Comparison of ENCODE assay signal across 8 cellular contexts in genomic region chr19:39446365-39447084, GRCh38. TPM values are rescaled to one million over a fixed set of nuclear protein-coding genes. Genes with fewer than 3 reads are reported as not detected.
A peak's percentile ranks its signal among the peaks of the same experiment; 100 is the strongest.
DNase-seq lines count a peak whose midpoint lies in the region; ATAC-seq and TF ChIP-seq lines count a peak whose summit lies in the region.

No MANE protein-coding gene starts in this region.

- H3K4me3 ChIP-seq in HEK293 (ENCODE audit: low read depth, low read length) (peak overlapping the region; percentile 57), right cardiac atrium (ENCODE audit: low read length) (peak overlapping the region; percentile 91), skin epidermis (peak overlapping the region; percentile 64 to 98 (median 85))

- no peak for ATAC-seq in activated B cell treated with CpG ODN at 0.5 μM for 24 hours (ENCODE audit: low read depth)
- no peak for ATAC-seq in right cardiac atrium
- no peak for ATAC-seq in HG03469 (IDR thresholded peaks at IDR 0.05; ENCODE audit: unreplicated experiment)
- ATAC-seq in GM19452 (IDR thresholded peaks at IDR 0.05; ENCODE audit: unreplicated experiment) = no peak

- CTCF ChIA-PET in HEK293 (lab: Yijun Ruan, JAX) (interaction anchor here (0.6 to 3.5 kb wide), 7 partner anchors 24 to 461 kb away, joined by 3 to 12 read pairs (median 8); partner anchors contain the start of gene EID2B), activated B cell treated with CpG ODN at 0.5 μM for 24 hours (lab: Charles Lee) (interaction anchor here (1.0 kb wide), 1 partner anchor 88 kb away, joined by 3 read pairs; no protein-coding TSS in a partner anchor)

- H3K4me3 Mint-ChIP-seq in activated B cell treated with CpG ODN at 0.5 μM for 24 hours = peak overlapping the region; percentile 96

- POLR2A ChIA-PET in HEK293 (lab: Yijun Ruan, JAX) = interaction anchor here (0.6 to 8.1 kb wide), 6 partner anchors 11 to 387 kb away, joined by 3 to 199 read pairs (median 10); partner anchors contain the start of genes DYRK1B, EID2B and RPS16
- POLR2A ChIA-PET in activated B cell treated with CpG ODN at 0.5 μM for 24 hours (lab: Charles Lee) = interaction anchor here (0.5 to 7.4 kb wide), 9 partner anchors 9 to 710 kb away, joined by 3 to 185 read pairs (median 4); partner anchors contain the start of genes RPS16, TIMM50 and ZFP36

- DNase-seq in activated B cell treated with CpG ODN at 0.5 μM for 24 hours = no peak
- peak in 1 of 3 donors; percentile 9 for DNase-seq in right cardiac atrium
- DNase-seq in AG20443 (ENCODE audit: low spot score) = no peak
- DNase-seq in NCI-H446 treated with DMSO at 0.1 percent for 48 hours (lab: John Stamatoyannopoulos, UW) = no peak

- intact Hi-C loops in activated B cell treated with CpG ODN at 0.5 μM for 24 hours (cut with micrococcal nuclease) (loop anchor here (5.0 to 10.0 kb wide), 3 partner anchors 386 to 1132 kb away; partner anchors contain the start of genes DYRK1B, KCNK6, MRPS12 and SARS2), right cardiac atrium (cut with DNase I) (loop anchor here in 2 of 4 donors (10.0 kb wide), 1 partner anchor 88 kb away; the partner anchor contains the start of gene EID2B (in 2 of the 2))

- no peaks in the 10 kb centered on the region for H3K9me3 Mint-ChIP-seq in activated B cell treated with CpG ODN at 0.5 μM for 24 hours

- H3K27ac ChIP-seq in HEK293 (ENCODE audit: extremely low read depth, low read depth, low read length) (peak overlapping the region; percentile 98), right cardiac atrium (ENCODE audit: low read length) (no peak overlapping the region), skin epidermis (peak overlapping the region in 17 of 21 experiments; percentile 74 to 97 (median 92))

- H3K36me3 ChIP-seq in HEK293 (ENCODE audit: control insufficient read depth in 2 of 2, insufficient read depth in 1 of 2, low read length in 2 of 2) = peaks cover 40 to 66% of the 10 kb centered on the region in 2 experiments

- H3K4me1 ChIP-seq in HEK293 (ENCODE audit: control insufficient read depth, insufficient read depth, low read length) (peaks cover 23% of the 10 kb centered on the region), right cardiac atrium (ENCODE audit: control insufficient read depth, insufficient read depth, low read length) (peaks cover 6% of the 10 kb centered on the region)

- H3K4me1 Mint-ChIP-seq in activated B cell treated with CpG ODN at 0.5 μM for 24 hours = peaks cover 65% of the 10 kb centered on the region

- peak overlapping the region; percentile 93 for H3K27ac Mint-ChIP-seq in activated B cell treated with CpG ODN at 0.5 μM for 24 hours

- H3K27me3 ChIP-seq in right cardiac atrium (ENCODE audit: control insufficient read depth, insufficient read depth) = no peaks in the 10 kb centered on the region

- H3K9me3 ChIP-seq in HEK293 (ENCODE audit: control insufficient read depth, insufficient read depth, low read depth, low read length) (no peaks in the 10 kb centered on the region; the same call in 1 of the 2 replicates), right cardiac atrium (ENCODE audit: control insufficient read depth, low read length) (no peaks in the 10 kb centered on the region)

- peaks cover 43% of the 10 kb centered on the region for H3K36me3 Mint-ChIP-seq in activated B cell treated with CpG ODN at 0.5 μM for 24 hours (ENCODE audit: low read depth)

- whole genome bisulfite sequencing in right cardiac atrium = 86% methylated on average over 16 of the region's 16 CpGs

- TF ChIP-seq CTCF in HEK293 (tag by site-specific recombination; IDR thresholded peaks at IDR 0.05) (no peak), activated B cell treated with CpG ODN at 0.5 μM for 24 hours (IDR thresholded peaks at IDR 0.05) (no peak)

- H3K27me3 Mint-ChIP-seq in activated B cell treated with CpG ODN at 0.5 μM for 24 hours = no peaks in the 10 kb centered on the region

TF ChIP-seq in HEK293, 187 proteins besides CTCF, POLR2A, EP300 and RAD21:
- TF ChIP-seq ZBTB48 (tag by site-specific recombination; IDR thresholded peaks at IDR 0.05) = no peak; the same call in 1 of the 2 replicates
- 0 out of 2 replicates have a peak, but pooled peaks have one; percentile 59 for TF ChIP-seq ZNF10 (tag by site-specific recombination; IDR thresholded peaks at IDR 0.05)
- no peak for TF ChIP-seq ZNF677 (tag by site-specific recombination; IDR thresholded peaks at IDR 0.05)
- TF ChIP-seq, protein P1, sequence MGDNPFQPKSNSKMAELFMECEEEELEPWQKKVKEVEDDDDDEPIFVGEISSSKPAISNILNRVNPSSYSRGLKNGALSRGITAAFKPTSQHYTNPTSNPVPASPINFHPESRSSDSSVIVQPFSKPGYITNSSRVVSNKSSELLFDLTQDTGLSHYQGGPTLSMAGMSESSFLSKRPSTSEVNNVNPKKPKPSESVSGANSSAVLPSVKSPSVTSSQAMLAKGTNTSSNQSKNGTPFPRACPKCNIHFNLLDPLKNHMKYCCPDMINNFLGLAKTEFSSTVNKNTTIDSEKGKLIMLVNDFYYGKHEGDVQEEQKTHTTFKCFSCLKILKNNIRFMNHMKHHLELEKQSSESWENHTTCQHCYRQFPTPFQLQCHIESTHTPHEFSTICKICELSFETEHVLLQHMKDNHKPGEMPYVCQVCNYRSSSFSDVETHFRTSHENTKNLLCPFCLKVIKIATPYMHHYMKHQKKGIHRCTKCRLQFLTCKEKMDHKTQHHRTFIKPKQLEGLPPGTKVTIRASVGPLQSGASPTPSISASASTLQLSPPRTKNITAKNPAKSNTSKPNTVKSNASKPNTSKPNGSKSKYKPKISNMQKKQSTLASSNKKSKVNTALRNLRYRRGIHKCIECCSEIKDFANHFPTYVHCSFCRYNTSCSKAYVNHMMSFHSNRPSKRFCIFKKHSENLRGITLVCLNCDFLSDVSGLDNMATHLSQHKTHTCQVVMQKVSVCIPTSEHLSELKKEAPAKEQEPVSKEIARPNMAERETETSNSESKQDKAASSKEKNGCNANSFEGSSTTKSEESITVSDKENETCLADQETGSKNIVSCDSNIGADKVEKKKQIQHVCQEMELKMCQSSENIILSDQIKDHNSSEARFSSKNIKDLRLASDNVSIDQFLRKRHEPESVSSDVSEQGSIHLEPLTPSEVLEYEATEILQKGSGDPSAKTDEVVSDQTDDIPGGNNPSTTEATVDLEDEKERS (tag by site-specific recombination; IDR thresholded peaks at IDR 0.05) = peak; percentile 87
- TF ChIP-seq SCRT1 (tag by site-specific recombination; IDR thresholded peaks at IDR 0.05; ENCODE audit: borderline replicate concordance) = peak; percentile 31; the same call in 1 of the 2 replicates
- TF ChIP-seq WT1 (tag by site-specific recombination; IDR thresholded peaks at IDR 0.05) = 0 out of 2 replicates have a peak, but pooled peaks have one; percentile 20

RNA-seq across cellular contexts. Expression of gene SUPT5H, which starts 1.1 kb away (rescaled TPM):
- total RNA-seq in activated B cell treated with CpG ODN at 0.5 μM for 24 hours (184 and 200 TPM in 2 replicates), right cardiac atrium (10 to 100 TPM; 74.8 to 85.1 (median 80.1) TPM)
- 68.8 TPM for polyA plus RNA-seq in right cardiac atrium

RNA-seq across cellular contexts. Expression of gene RPS16, which starts 10.8 kb away (rescaled TPM):
- total RNA-seq in activated B cell treated with CpG ODN at 0.5 μM for 24 hours (4,002 and 4,656 TPM in 2 replicates), right cardiac atrium (1,000 to 10,000 TPM; 1,282 to 1,746 (median 1,468) TPM)
- 1,560 TPM for polyA plus RNA-seq in right cardiac atrium

RNA-seq across cellular contexts. Expression of gene PLEKHG2, which starts 34.1 kb away (rescaled TPM):
- 111 and 125 TPM in 2 replicates for total RNA-seq in activated B cell treated with CpG ODN at 0.5 μM for 24 hours
- total RNA-seq in right cardiac atrium = 10 to 100 TPM; 13.1 to 29.5 (median 20.1) TPM
- 11.3 TPM for polyA plus RNA-seq in right cardiac atrium

RNA-seq across cellular contexts. Expression of gene TIMM50, which starts 34.1 kb away (rescaled TPM):
- 63.8 and 68.9 TPM in 2 replicates for total RNA-seq in activated B cell treated with CpG ODN at 0.5 μM for 24 hours
- total RNA-seq in right cardiac atrium = 10 to 100 TPM; 54.1 to 69.9 (median 61.4) TPM
- polyA plus RNA-seq in right cardiac atrium = 73.7 TPM

RNA-seq across cellular contexts. Expression of gene ZFP36, which starts 39.9 kb away (rescaled TPM):
- total RNA-seq in activated B cell treated with CpG ODN at 0.5 μM for 24 hours (167 and 206 TPM in 2 replicates), right cardiac atrium (100 to 1,000 TPM in 1 of 4 donors, 10 to 100 TPM in 3; 38.1 to 157 (median 56.4) TPM)
- 203 TPM for polyA plus RNA-seq in right cardiac atrium
